In the genomic region with DNA sequence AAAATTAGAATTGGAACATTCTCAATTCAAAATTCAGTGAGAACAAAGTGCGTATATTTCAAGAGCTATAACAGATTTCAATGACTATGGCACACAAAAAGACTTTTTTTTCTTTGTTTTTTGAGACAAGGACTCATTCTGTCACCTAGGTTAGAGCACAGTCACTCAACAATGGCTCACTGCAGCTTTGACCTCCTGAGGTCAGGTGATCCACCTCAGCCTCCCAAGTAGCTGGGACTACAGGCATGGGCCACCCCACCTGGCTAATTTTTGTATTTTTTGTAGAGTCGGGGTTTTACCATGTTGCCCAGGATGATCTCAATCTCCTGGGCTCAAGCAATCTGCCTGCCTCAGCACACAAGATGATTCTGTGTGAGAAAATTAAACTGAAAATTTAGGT, we compare ENCODE assay signal across 24 cellular contexts. TPM values are rescaled to one million over a fixed set of nuclear protein-coding genes. Genes with fewer than 3 reads are reported as not detected.
DNase-seq lines count a peak whose midpoint lies in the region; ATAC-seq, FAIRE-seq and TF ChIP-seq lines count a peak whose summit lies in the region.
"Had no signal": no experiment of that assay in that cellular context is flagged by ENCODE, and none has a peak within 500 bp of the region (broad histone marks: within the 10 kb centered on the region; RNA-seq: fewer than 3 reads in every experiment).

No MANE protein-coding gene starts in this region.

- H3K4me3 ChIP-seq in KMS-11 (IDR thresholded peaks at IDR 0.05; ENCODE audit: insufficient read depth, low read depth, low read length) (no peak overlapping the region), GM12878 (no peak overlapping the region)
- H3K4me3 ChIP-seq: SK-N-MC had no signal

- no peak for TF ChIP-seq EP300 in GM12878 (IDR thresholded peaks at IDR 0.05; ENCODE audit: borderline replicate concordance in 1 of 2, control insufficient read depth in 1 of 2, low read depth in 2 of 2, low read length in 2 of 2)

- no peaks in the 10 kb centered on the region for H4K20me1 ChIP-seq in KMS-11 (ENCODE audit: insufficient read depth)
- H4K20me1 ChIP-seq in GM12878 (ENCODE audit: control insufficient read depth, insufficient read depth): no peaks in the 10 kb centered on the region

- TF ChIP-seq CTCF in KMS-11 (conservative IDR thresholded peaks at IDR 0.05; ENCODE audit: low read depth, low read length) (no peak), GM12878 (IDR thresholded peaks at IDR 0.05 in 2 of 3, conservative IDR thresholded peaks at IDR 0.05 in 1 of 3; ENCODE audit: control insufficient read depth in 2 of 3, extremely low read depth in 1 of 3, insufficient read depth in 1 of 3, low read depth in 3 of 3, low read length in 3 of 3) (no peak), RWPE1 (conservative IDR thresholded peaks at IDR 0.05; ENCODE audit: low read depth) (no peak)

- H3K4me1 Mint-ChIP-seq in activated CD4-positive, alpha-beta memory T cell treated with anti-CD3 and anti-CD28 coated beads for 36 hours (ENCODE audit: low read depth): peaks cover 19% of the 10 kb centered on the region
- H3K4me1 Mint-ChIP-seq in activated CD4-positive, alpha-beta memory T cell treated with anti-CD3 and anti-CD28 coated beads, Interleukin-2, amount 10 ng/mL, durations not matched to agents 7 days and 5 days: peaks cover 14% of the 10 kb centered on the region

- H2AFZ ChIP-seq in KMS-11 (ENCODE audit: low read depth): no peak overlapping the region
- no peak overlapping the region for H2AFZ ChIP-seq in GM12878 (ENCODE audit: control insufficient read depth, low read depth, low read length)

- H3K36me3 ChIP-seq in KMS-11 (ENCODE audit: insufficient read depth) (no peaks in the 10 kb centered on the region), GM12878 (ENCODE audit: control insufficient read depth in 2 of 2, insufficient read depth in 2 of 2, low read length in 1 of 2) (no peaks in the 10 kb centered on the region)

- H3K27ac Mint-ChIP-seq in activated CD4-positive, alpha-beta memory T cell treated with anti-CD3 and anti-CD28 coated beads for 36 hours: no peak overlapping the region
- H3K27ac Mint-ChIP-seq in activated CD4-positive, alpha-beta memory T cell treated with anti-CD3 and anti-CD28 coated beads, Interleukin-2, amount 10 ng/mL, durations not matched to agents 7 days and 5 days: no peak overlapping the region
- H3K27ac Mint-ChIP-seq: CD8-positive, alpha-beta T cell had no signal

- no peaks in the 10 kb centered on the region for H3K27me3 Mint-ChIP-seq in activated CD4-positive, alpha-beta memory T cell treated with anti-CD3 and anti-CD28 coated beads for 36 hours
- no peaks in the 10 kb centered on the region for H3K27me3 Mint-ChIP-seq in activated CD4-positive, alpha-beta memory T cell treated with anti-CD3 and anti-CD28 coated beads, Interleukin-2, amount 10 ng/mL, durations not matched to agents 7 days and 5 days

- peak; percentile 10 for DNase-seq in activated CD4-positive, alpha-beta memory T cell treated with anti-CD3 and anti-CD28 coated beads for 36 hours
- DNase-seq in activated CD4-positive, alpha-beta memory T cell treated with anti-CD3 and anti-CD28 coated beads, Interleukin-2, amount 10 ng/mL, durations not matched to agents 7 days and 5 days: no peak
- DNase-seq in GM12878 (ENCODE audit: low read depth, low spot score): no peak
- peak; percentile 6 for DNase-seq in kidney tubule cell (ENCODE audit: low spot score)
- DNase-seq in RWPE1 (ENCODE audit: low spot score): no peak
- no peak for DNase-seq in sciatic nerve (ENCODE audit: low spot score)
- DNase-seq: AML-193; C1 segment of cervical spinal cord; CD8-positive, alpha-beta T cell; H7; KG1; MV-4-11; NCI-H1105 treated with DMSO at 0.1 percent for 48 hours; NCI-H1694; NCI-H2081; NCI-H2171; NCI-H345; NCI-H526 treated with DMSO at 0.1 percent for 48 hours; SHP77 treated with DMSO at 0.1 percent for 48 hours; SW 1271 had no signal

- POLR2A ChIA-PET in activated CD4-positive, alpha-beta memory T cell treated with anti-CD3 and anti-CD28 coated beads for 36 hours (lab: Charles Lee): no interaction called here
- POLR2A ChIA-PET in activated CD4-positive, alpha-beta memory T cell treated with anti-CD3 and anti-CD28 coated beads, Interleukin-2, amount 10 ng/mL, durations not matched to agents 7 days and 5 days (lab: Charles Lee): no interaction called here
- POLR2A ChIA-PET in GM12878 (lab: Charles Lee) (no interaction called here), RWPE1 (lab: Yijun Ruan, JAX; ENCODE audit: low non-redundant PET) (no interaction called here)

- intact Hi-C loops in activated CD4-positive, alpha-beta memory T cell treated with anti-CD3 and anti-CD28 coated beads for 36 hours (cut with micrococcal nuclease): no loop called here
- intact Hi-C loops in GM12878 (cut with micrococcal nuclease; ENCODE audit: unreplicated experiment): no loop called here
- intact Hi-C loops in sciatic nerve (cut with DNase I): no loop called here

- H3K27ac ChIP-seq in KMS-11: peak overlapping the region; percentile 55
- H3K27ac ChIP-seq in GM12878 (ENCODE audit: control insufficient read depth, insufficient read depth): no peak overlapping the region
- no peak overlapping the region for H3K27ac ChIP-seq in RWPE1
- H3K27ac ChIP-seq: 22Rv1, SK-N-MC had no signal

- TF ChIP-seq RAD21 in GM12878 (IDR thresholded peaks at IDR 0.05; ENCODE audit: insufficient read depth, low read depth, low read length): no peak

- H3K9me3 ChIP-seq in GM12878 (replicated peaks; ENCODE audit: control insufficient read depth, insufficient read depth, low read length): no peaks in the 10 kb centered on the region

- BruUV-seq in GM12878 (replicated peaks; lab: Mats Ljungman, UMichigan): no TSS peak

- SMC1A ChIA-PET in GM12878 (lab: Charles Lee; ENCODE audit: uncharacterized antibody, unreplicated experiment): interaction anchor here (1.5 kb wide), 1 partner anchor 53 kb away, joined by 3 read pairs; no protein-coding TSS in a partner anchor

- 71% methylated on average over 2 of the region's 2 CpGs for WGBS in GM12878 (ENCODE audit: insufficient coverage, insufficient replicate concordance, low lambda C conversion rate, missing lambda C conversion rate)

- peak; percentile 38 for ATAC-seq in GM12878
- ATAC-seq in sciatic nerve: no peak
- ATAC-seq in GM19023 (IDR thresholded peaks at IDR 0.05; ENCODE audit: unreplicated experiment): no peak
- ATAC-seq: CD8-positive, alpha-beta T cell had no signal

- no peaks in the 10 kb centered on the region; the same call in 1 of the 2 replicates for H3K79me2 ChIP-seq in KMS-11 (ENCODE audit: insufficient read depth, low read depth)
- peaks cover 2% of the 10 kb centered on the region; the same call in 1 of the 2 replicates for H3K79me2 ChIP-seq in GM12878 (ENCODE audit: control insufficient read depth, insufficient read depth, low read length)

- in situ Hi-C loops in GM12878 (cut with MboI): no loop called here

- RAD21 ChIA-PET in GM12878 (lab: Charles Lee; ENCODE audit: unreplicated experiment): no interaction called here

- TF ChIP-seq POLR2A in GM12878 (IDR thresholded peaks at IDR 0.05; ENCODE audit: low read depth, low read length): no peak

- no peak overlapping the region for H3K9ac ChIP-seq in KMS-11
- H3K9ac ChIP-seq in GM12878 (ENCODE audit: control insufficient read depth, insufficient read depth, low read length): no peak overlapping the region

- CTCF ChIA-PET in activated CD4-positive, alpha-beta memory T cell treated with anti-CD3 and anti-CD28 coated beads for 36 hours (lab: Charles Lee): no interaction called here
- CTCF ChIA-PET in activated CD4-positive, alpha-beta memory T cell treated with anti-CD3 and anti-CD28 coated beads, Interleukin-2, amount 10 ng/mL, durations not matched to agents 7 days and 5 days (lab: Charles Lee): no interaction called here
- CTCF ChIA-PET in GM12878 (lab: Yijun Ruan, JAX) (interaction anchor here (1.0 kb wide), 1 partner anchor 49 kb away, joined by 3 read pairs; no protein-coding TSS in a partner anchor), RWPE1 (lab: Yijun Ruan, JAX) (no interaction called here)

- H3K4me3 Mint-ChIP-seq in activated CD4-positive, alpha-beta memory T cell treated with anti-CD3 and anti-CD28 coated beads for 36 hours: no peak overlapping the region
- no peak overlapping the region for H3K4me3 Mint-ChIP-seq in activated CD4-positive, alpha-beta memory T cell treated with anti-CD3 and anti-CD28 coated beads, Interleukin-2, amount 10 ng/mL, durations not matched to agents 7 days and 5 days
- H3K4me3 Mint-ChIP-seq: CD8-positive, alpha-beta T cell had no signal

- H3K4me1 ChIP-seq in KMS-11 (ENCODE audit: low read depth, poor library complexity, severe bottlenecking) (peaks cover 97% of the 10 kb centered on the region), GM12878 (ENCODE audit: control insufficient read depth, insufficient read depth, low read length) (peaks cover 10% of the 10 kb centered on the region)

- H3K4me2 ChIP-seq in KMS-11: peak overlapping the region; percentile 69
- H3K4me2 ChIP-seq in GM12878 (ENCODE audit: control insufficient read depth, insufficient read depth): no peak overlapping the region

- H3K9me3 Mint-ChIP-seq in activated CD4-positive, alpha-beta memory T cell treated with anti-CD3 and anti-CD28 coated beads for 36 hours: no peaks in the 10 kb centered on the region
- no peaks in the 10 kb centered on the region for H3K9me3 Mint-ChIP-seq in activated CD4-positive, alpha-beta memory T cell treated with anti-CD3 and anti-CD28 coated beads, Interleukin-2, amount 10 ng/mL, durations not matched to agents 7 days and 5 days
- H3K9me3 Mint-ChIP-seq: CD8-positive, alpha-beta T cell had no signal

- FAIRE-seq in GM12878 (lab: Jason Lieb, UNC): no peak

- H3K27me3 ChIP-seq in KMS-11 (ENCODE audit: insufficient read depth, low read depth) (no peaks in the 10 kb centered on the region), GM12878 (replicated peaks in 1 of 2; ENCODE audit: control insufficient read depth in 2 of 2, insufficient read depth in 2 of 2, low read length in 1 of 2) (no peaks in the 10 kb centered on the region)

- peaks cover 8% of the 10 kb centered on the region for H3K36me3 Mint-ChIP-seq in activated CD4-positive, alpha-beta memory T cell treated with anti-CD3 and anti-CD28 coated beads for 36 hours
- peaks cover 8% of the 10 kb centered on the region for H3K36me3 Mint-ChIP-seq in activated CD4-positive, alpha-beta memory T cell treated with anti-CD3 and anti-CD28 coated beads, Interleukin-2, amount 10 ng/mL, durations not matched to agents 7 days and 5 days (ENCODE audit: low read depth)

RNA-seq across cellular contexts. Expression of gene PIK3C2A, which starts 51.5 kb away (rescaled TPM):
- 10 to 100 TPM; 21.2 to 21.7 TPM for total RNA-seq in activated CD4-positive, alpha-beta memory T cell treated with anti-CD3 and anti-CD28 coated beads for 36 hours
- total RNA-seq in activated CD4-positive, alpha-beta memory T cell treated with anti-CD3 and anti-CD28 coated beads, Interleukin-2, amount 10 ng/mL, durations not matched to agents 7 days and 5 days: 10 to 100 TPM; 23.7 to 24.9 TPM
- total RNA-seq in GM12878 (2013; cell fraction: nucleolus; rRNA removed): 143 and 149 TPM in 2 replicates
- total RNA-seq in GM12878 (2014; rRNA removed) (9.6 and 15.5 TPM in 2 replicates), GM12878 (2014; rRNA removed; fragmentation: Illumina TruSeq; extraction: Trizol) (15.2 and 19.0 TPM in 2 replicates), GM12878 (2021) (13.1 and 14.4 TPM in 2 replicates), sciatic nerve (89.0 TPM)
- polyA plus RNA-seq in GM12878 (2011; ENCODE audit: low read depth): 5.3 TPM
- polyA plus RNA-seq in GM12878 (2011; rRNA removed) (20.6 and 33.6 TPM in 2 replicates), GM12878 (2014; fragmentation: Illumina TruSeq; extraction: Trizol) (10.9 and 16.0 TPM in 2 replicates), GM12878 (2014; fragmentation: Nextera tagmentation; extraction: Ambion mirVana) (1 to 10 TPM; 1.6 to 2.5 TPM), GM12878 (2014; rRNA removed) (4.8 and 6.9 TPM in 2 replicates), GM12878 (2016; fragmentation: Nextera tagmentation; extraction: Ambion mirVana) (1 to 10 TPM; 7.3 to 8.6 TPM)
- 5.4 and 7.4 TPM in 2 replicates for polyA plus RNA-seq in GM12878 (2011; cell fraction: cytosol; rRNA removed)
- polyA plus RNA-seq in GM12878 (2011; cell fraction: nucleus; rRNA removed): 14.8 and 16.4 TPM in 2 replicates
- 10.0 and 11.3 TPM in 2 replicates for polyA plus RNA-seq in GM12878 (2012)
- 18.5 and 23.2 TPM in 2 replicates for polyA minus RNA-seq in GM12878 (2011; rRNA and poly(A)+ RNA removed)
- polyA minus RNA-seq in GM12878 (2011; cell fraction: cytosol; rRNA and poly(A)+ RNA removed): 7.4 and 8.7 TPM in 2 replicates
- polyA minus RNA-seq in GM12878 (2011; cell fraction: nucleus; rRNA and poly(A)+ RNA removed): 14.1 and 19.9 TPM in 2 replicates

Comparison
In these comparisons a context has a peak if more than half of its experiments do, and no peak if none do; other contexts are left out.
1. DNase-seq: peak in activated CD4-positive, alpha-beta memory T cell treated with anti-CD3 and anti-CD28 coated beads for 36 hours (single experiment) and kidney tubule cell (single experiment); none in activated CD4-positive, alpha-beta memory T cell treated with anti-CD3 and anti-CD28 coated beads, Interleukin-2, amount 10 ng/mL, durations not matched to agents 7 days and 5 days (single experiment), GM12878 (single experiment), RWPE1 (single experiment) and sciatic nerve (single experiment).